In the genomic region with DNA sequence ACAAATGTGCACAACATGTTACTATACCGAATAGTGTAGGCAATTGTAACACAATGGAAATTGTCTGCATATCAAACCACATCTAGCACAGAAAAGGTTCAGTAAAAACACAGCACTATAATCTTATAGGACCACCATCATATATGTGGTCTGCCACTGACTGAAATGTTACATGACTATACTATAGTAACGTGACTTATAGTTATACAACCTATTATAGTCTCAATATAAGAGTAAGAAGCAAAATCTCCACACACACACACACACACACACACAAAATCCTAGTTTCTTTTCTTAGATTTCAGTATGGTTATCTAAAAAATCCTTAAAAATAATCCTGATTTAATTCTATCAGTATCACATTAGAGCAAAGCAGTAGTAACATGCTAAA, we compare ENCODE assay signal across 11 cellular contexts.
A peak's percentile ranks its signal among the peaks of the same experiment; 100 is the strongest.
DNase-seq lines count a peak whose midpoint lies in the region; ATAC-seq and TF ChIP-seq lines count a peak whose summit lies in the region.
"Had no signal": no experiment of that assay in that cellular context is flagged by ENCODE, and none has a peak within 500 bp of the region (broad histone marks: within the 10 kb centered on the region; RNA-seq: fewer than 3 reads in every experiment).

No MANE protein-coding gene starts in this region.

- no peak overlapping the region for H2BK5ac ChIP-seq in mesenchymal stem cell (ENCODE audit: low read depth, low read length, poor library complexity, severe bottlenecking)

- H3K4me1 Mint-ChIP-seq in CD8-positive, alpha-beta T cell (ENCODE audit: low read depth): peaks cover 20% of the 10 kb centered on the region

- no peak for ATAC-seq in CD8-positive, alpha-beta T cell
- ATAC-seq in right lobe of liver (no peak), HG02763 (IDR thresholded peaks at IDR 0.05; ENCODE audit: unreplicated experiment) (no peak)
- ATAC-seq: SK-N-SH treated with all-trans-retinoic acid at 6 μM for 48 hours had no signal

- H2BK15ac ChIP-seq in mesenchymal stem cell (ENCODE audit: low read depth, poor library complexity, severe bottlenecking): no peak overlapping the region

- no peak overlapping the region for H3K4me3 Mint-ChIP-seq in CD8-positive, alpha-beta T cell

- in situ Hi-C loops in mammary epithelial cell (cut with MboI; ENCODE audit: low sequenced_read_pairs in 2 of 2): no loop called here

- H3K27ac ChIP-seq in BLaER1 (no peak overlapping the region), mammary epithelial cell (ENCODE audit: insufficient read depth, low read depth, low read length) (peak overlapping the region; percentile 98), right lobe of liver (peak overlapping the region in 2 of 3 donors; percentile 19 to 41), testis (no peak overlapping the region), mesenchymal stem cell (ENCODE audit: low read length, poor library complexity, severe bottlenecking) (no peak overlapping the region)
- no peak overlapping the region for H3K27ac ChIP-seq in CD8-positive, alpha-beta T cell (ENCODE audit: low read depth, low read length)

- H3K36me3 ChIP-seq in BLaER1: peaks cover 7% of the 10 kb centered on the region; the same call in 1 of the 2 replicates
- no peaks in the 10 kb centered on the region for H3K36me3 ChIP-seq in CD8-positive, alpha-beta T cell (ENCODE audit: insufficient read depth, low read length)
- H3K36me3 ChIP-seq in mammary epithelial cell (ENCODE audit: insufficient read depth, low read length): no peaks in the 10 kb centered on the region
- H3K36me3 ChIP-seq in right lobe of liver: peaks cover 0 to 17% (median 3%) of the 10 kb centered on the region in 4 donors
- no peaks in the 10 kb centered on the region for H3K36me3 ChIP-seq in testis (ENCODE audit: low read depth, missing control alignments)
- H3K36me3 ChIP-seq in mesenchymal stem cell (ENCODE audit: control insufficient read depth in 1 of 2, insufficient read depth in 2 of 2, low read depth in 1 of 2, low read length in 2 of 2): no peaks in the 10 kb centered on the region

- H2AFZ ChIP-seq in mammary epithelial cell (ENCODE audit: low read depth, low read length) (peak overlapping the region; percentile 46), mesenchymal stem cell (ENCODE audit: low read depth, low read length) (no peak overlapping the region)

- H3K36me3 Mint-ChIP-seq in CD8-positive, alpha-beta T cell: peaks cover 53% of the 10 kb centered on the region

- TF ChIP-seq POLR2A in right lobe of liver (IDR thresholded peaks at IDR 0.05): no peak
- no peak for TF ChIP-seq POLR2A in testis (IDR thresholded peaks at IDR 0.05)

- no peak for TF ChIP-seq CTCF in CD8-positive, alpha-beta T cell (IDR thresholded peaks at IDR 0.05)
- TF ChIP-seq CTCF in mammary epithelial cell (conservative IDR thresholded peaks at IDR 0.05 in 1 of 2, IDR thresholded peaks at IDR 0.05 in 1 of 2; ENCODE audit: extremely low read depth in 1 of 2, insufficient read depth in 1 of 2, low read depth in 1 of 2, low read length in 2 of 2): no peak
- TF ChIP-seq CTCF in right lobe of liver (IDR thresholded peaks at IDR 0.05): no peak
- no peak for TF ChIP-seq CTCF in testis (IDR thresholded peaks at IDR 0.05)

- no peaks in the 10 kb centered on the region for H3K9me3 Mint-ChIP-seq in CD8-positive, alpha-beta T cell

- peaks cover 26% of the 10 kb centered on the region for H3K4me1 ChIP-seq in BLaER1
- no peaks in the 10 kb centered on the region for H3K4me1 ChIP-seq in CD8-positive, alpha-beta T cell (ENCODE audit: insufficient read depth, low read length)
- H3K4me1 ChIP-seq in mammary epithelial cell (ENCODE audit: insufficient read depth, low read length): peaks cover 47% of the 10 kb centered on the region
- peaks cover 0 to 30% (median 8%) of the 10 kb centered on the region in 4 donors for H3K4me1 ChIP-seq in right lobe of liver
- H3K4me1 ChIP-seq in testis: no peaks in the 10 kb centered on the region
- no peaks in the 10 kb centered on the region for H3K4me1 ChIP-seq in mesenchymal stem cell (ENCODE audit: control insufficient read depth, insufficient read depth, low read depth, low read length)

- H3K9ac ChIP-seq in BLaER1: no peak overlapping the region
- no peak overlapping the region for H3K9ac ChIP-seq in mammary epithelial cell (ENCODE audit: insufficient read depth, low read length)
- H3K9ac ChIP-seq in mesenchymal stem cell (ENCODE audit: low read length): no peak overlapping the region

- CTCF ChIA-PET in CD8-positive, alpha-beta T cell (lab: Charles Lee): no interaction called here
- CTCF ChIA-PET in mammary epithelial cell (lab: Charles Lee; ENCODE audit: low non-redundant PET): no interaction called here

- no peak overlapping the region for H2BK120ac ChIP-seq in mesenchymal stem cell (ENCODE audit: low read depth, low read length)

- no peak overlapping the region for H3K4me3 ChIP-seq in BLaER1
- no peak overlapping the region for H3K4me3 ChIP-seq in CD8-positive, alpha-beta T cell (ENCODE audit: low read depth, low read length)
- peak overlapping the region in 1 of 3 experiments; percentile 1 for H3K4me3 ChIP-seq in mammary epithelial cell (replicated peaks in 1 of 3; ENCODE audit: insufficient read depth in 1 of 3, low read depth in 2 of 3, low read length in 3 of 3)
- H3K4me3 ChIP-seq in right lobe of liver: no peak overlapping the region
- no peak overlapping the region for H3K4me3 ChIP-seq in testis
- H3K4me3 ChIP-seq in mesenchymal stem cell (ENCODE audit: insufficient read depth in 1 of 2, low read depth in 1 of 2, low read length in 2 of 2): no peak overlapping the region
- H3K4me3 ChIP-seq: Peyer's patch had no signal

- POLR2A ChIA-PET in CD8-positive, alpha-beta T cell (lab: Charles Lee): no interaction called here

- H3K27me3 ChIP-seq in BLaER1 (no peaks in the 10 kb centered on the region), mammary epithelial cell (ENCODE audit: insufficient read depth, low read length) (no peaks in the 10 kb centered on the region), right lobe of liver (no peaks in the 10 kb centered on the region), testis (no peaks in the 10 kb centered on the region), mesenchymal stem cell (ENCODE audit: control insufficient read depth in 1 of 2, insufficient read depth in 1 of 2, low read length in 2 of 2) (no peaks in the 10 kb centered on the region)
- no peaks in the 10 kb centered on the region for H3K27me3 ChIP-seq in CD8-positive, alpha-beta T cell (ENCODE audit: insufficient read depth, low read length)
- H3K27me3 ChIP-seq: Peyer's patch had no signal

- peak overlapping the region; percentile 67 for H3K4me2 ChIP-seq in BLaER1
- peak overlapping the region; percentile 88 for H3K4me2 ChIP-seq in mammary epithelial cell (ENCODE audit: insufficient read depth, low read depth, low read length)
- no peak overlapping the region for H3K4me2 ChIP-seq in mesenchymal stem cell (ENCODE audit: low read length, poor library complexity, severe bottlenecking)

- no peaks in the 10 kb centered on the region for H3K79me1 ChIP-seq in mesenchymal stem cell (replicated peaks; ENCODE audit: low read length, poor library complexity, severe bottlenecking)

- H3K79me2 ChIP-seq in mammary epithelial cell (ENCODE audit: insufficient read depth, low read length): no peaks in the 10 kb centered on the region

- intact Hi-C loops in CD8-positive, alpha-beta T cell (cut with DNase I, micrococcal nuclease): no loop called here
- intact Hi-C loops in mammary epithelial cell (cut with micrococcal nuclease) (loop anchor here (5.0 kb wide), 1 partner anchor 81 kb away; no protein-coding TSS in a partner anchor), right lobe of liver (cut with DNase I) (no loop called here), testis (cut with DNase I; ENCODE audit: low total_unique reads) (no loop called here)

- BruUV-seq in mammary epithelial cell (replicated peaks; lab: Mats Ljungman, UMichigan): no TSS peak

- no peak overlapping the region for H3K4ac ChIP-seq in mesenchymal stem cell (ENCODE audit: low read depth in 1 of 2, low read length in 2 of 2)

- WGBS in mammary epithelial cell (ENCODE audit: low coverage, missing lambda C conversion rate): 96% methylated on average over 2 of the region's 2 CpGs
- WGBS in right lobe of liver (ENCODE audit: insufficient coverage, low coverage, low lambda C conversion rate, missing lambda C conversion rate): 69% methylated on average over 2 of the region's 2 CpGs
- WGBS in testis, 2 donors: 88 to 92% methylated on average over 2 of the region's 2 CpGs
- WGBS in mesenchymal stem cell: 100% methylated on average over 1 of the region's 2 CpGs

- H3K14ac ChIP-seq in mesenchymal stem cell (ENCODE audit: low read length in 2 of 2): no peak overlapping the region

- no peak overlapping the region for H2BK12ac ChIP-seq in mesenchymal stem cell (ENCODE audit: low read length in 2 of 2)

- H2AK5ac ChIP-seq in mesenchymal stem cell (ENCODE audit: low read length, severe bottlenecking): no peak overlapping the region

- no peak overlapping the region for H3K23ac ChIP-seq in mesenchymal stem cell (ENCODE audit: low read length in 2 of 2)

- H3K27me3 Mint-ChIP-seq in CD8-positive, alpha-beta T cell (ENCODE audit: low read depth): no peaks in the 10 kb centered on the region

- H3K18ac ChIP-seq in mesenchymal stem cell (ENCODE audit: low read depth in 1 of 2, low read length in 2 of 2): no peak overlapping the region

- H4K20me1 ChIP-seq in BLaER1: peaks cover 11% of the 10 kb centered on the region
- H4K20me1 ChIP-seq in mammary epithelial cell (ENCODE audit: insufficient read depth, low read length): no peaks in the 10 kb centered on the region

- H4K91ac ChIP-seq in mesenchymal stem cell (ENCODE audit: low read length): no peak overlapping the region

- DNase-seq in CD8-positive, alpha-beta T cell: no peak
- DNase-seq in mammary epithelial cell (no peak), right lobe of liver (no peak), testis (no peak), mesenchymal stem cell (no peak)
- DNase-seq: ACHN, NCI-H446 had no signal

- H3K27ac Mint-ChIP-seq in CD8-positive, alpha-beta T cell: peak overlapping the region; percentile 58

- H3K9me3 ChIP-seq in BLaER1 (no peaks in the 10 kb centered on the region), mammary epithelial cell (replicated peaks; ENCODE audit: insufficient read depth, low read length) (no peaks in the 10 kb centered on the region), right lobe of liver (no peaks in the 10 kb centered on the region), testis (no peaks in the 10 kb centered on the region), mesenchymal stem cell (ENCODE audit: control insufficient read depth, low read length) (no peaks in the 10 kb centered on the region)
- no peaks in the 10 kb centered on the region for H3K9me3 ChIP-seq in CD8-positive, alpha-beta T cell (ENCODE audit: low read length)
- H3K9me3 ChIP-seq: Peyer's patch had no signal

- H4K8ac ChIP-seq in mesenchymal stem cell (ENCODE audit: low read length): no peak overlapping the region

- dilution Hi-C loops in mammary epithelial cell (cut with HindIII; ENCODE audit: low sequenced_read_pairs): no loop called here

Comparison
In these comparisons a context has a peak if more than half of its experiments do, and no peak if none do; other contexts are left out.
1. H3K27ac ChIP-seq: peak in mammary epithelial cell (single experiment) and right lobe of liver (2 of 3); none in BLaER1 (single experiment), CD8-positive, alpha-beta T cell (single experiment), testis (0 of 2) and mesenchymal stem cell (single experiment).